ENCODE assay signal across 10 cellular contexts in genomic region chr21:39093526-39093925, GRCh38.
"Had no signal": no experiment of that assay in that cellular context is flagged by ENCODE, and none has a peak within 500 bp of the region (broad histone marks: within the 10 kb centered on the region; RNA-seq: fewer than 3 reads in every experiment).

No MANE protein-coding gene starts in this region.

- DNase-seq: activated naive CD4-positive, alpha-beta T cell treated with anti-CD3 and anti-CD28 coated beads for 36 hours; activated T-cell treated with anti-CD3 and anti-CD28 coated beads, Interleukin-2, amount 50 U/mL, for 1 hour; erythroblast; islet precursor cell; natural killer cell; retina had no signal

- ATAC-seq: activated CD4-positive, CD25-positive, alpha-beta regulatory T cell treated with anti-CD3 and anti-CD28 coated beads, Interleukin-2, amount 50 U/mL, for 24 hours; left lobe of liver had no signal

- H3K9me3 ChIP-seq: thoracic aorta had no signal

- H3K36me3 ChIP-seq: thoracic aorta had no signal

- H3K4me3 ChIP-seq: skin epidermis, thoracic aorta had no signal

- H3K27ac ChIP-seq: thoracic aorta had no signal
